In genomic region chr3:52831500-52832301, GRCh38 we compare ENCODE assay signal across 9 cellular contexts. TPM values are rescaled to one million over a fixed set of nuclear protein-coding genes. Genes with fewer than 3 reads are reported as not detected.
DNase-seq lines count a peak whose midpoint lies in the region; ATAC-seq, FAIRE-seq and TF ChIP-seq lines count a peak whose summit lies in the region.
"Had no signal": no experiment of that assay in that cellular context is flagged by ENCODE, and none has a peak within 500 bp of the region (broad histone marks: within the 10 kb centered on the region; RNA-seq: fewer than 3 reads in every experiment).

No MANE protein-coding gene starts in this region.

- H3K27ac ChIP-seq in PC-3 (ENCODE audit: low read length), result peak overlapping the region; percentile 53

- H3K9me3 ChIP-seq in PC-3 (ENCODE audit: low read length), result no peaks in the 10 kb centered on the region

- no peak overlapping the region for H3K9ac ChIP-seq in PC-3 (ENCODE audit: low read length)

- CTCF ChIA-PET in PC-3 (lab: Charles Lee), result interaction anchor here (0.5 kb wide), 1 partner anchor 14 kb away, joined by 3 read pairs; no protein-coding TSS in a partner anchor

- H3K4me1 ChIP-seq in PC-3 (ENCODE audit: insufficient read depth, low read length), result peaks cover 20% of the 10 kb centered on the region

- H3K36me3 ChIP-seq in PC-3 (ENCODE audit: low read depth, low read length), result no peaks in the 10 kb centered on the region

- intact Hi-C loops in PC-3 (cut with micrococcal nuclease), result no loop called here
- intact Hi-C loops in sciatic nerve (cut with DNase I), result no loop called here

- H3F3A ChIP-seq in PC-3 (ENCODE audit: low read length, unreplicated experiment), result no peaks in the 10 kb centered on the region

- peak; percentile 90 for ATAC-seq in PC-3
- peak; percentile 49 for ATAC-seq in esophagus mucosa
- ATAC-seq in sciatic nerve, result peak; percentile 35
- no peak for ATAC-seq in HG03139 (IDR thresholded peaks at IDR 0.05; ENCODE audit: unreplicated experiment)
- ATAC-seq in HG03097 (IDR thresholded peaks at IDR 0.05; ENCODE audit: low FRiP score, unreplicated experiment), result no peak

- no peak overlapping the region for H2AFZ ChIP-seq in PC-3 (ENCODE audit: low read length)

- FAIRE-seq in GM12891 (lab: Jason Lieb, UNC), result no peak
- FAIRE-seq: frontal cortex had no signal

- TF ChIP-seq POLR2A in GM12891 (IDR thresholded peaks at IDR 0.05; ENCODE audit: low read depth, low read length), result no peak

- H4K20me1 ChIP-seq in PC-3 (ENCODE audit: low read length), result no peaks in the 10 kb centered on the region

- POLR2A ChIA-PET in PC-3 (lab: Charles Lee; ENCODE audit: unreplicated experiment), result no interaction called here

- H3K9me2 ChIP-seq in PC-3 (replicated peaks; ENCODE audit: low read length), result no peaks in the 10 kb centered on the region

- peak overlapping the region; percentile 62 for H3K4me2 ChIP-seq in PC-3 (ENCODE audit: low read length)

- no peaks in the 10 kb centered on the region for H3K79me2 ChIP-seq in PC-3 (ENCODE audit: low read length)

- TSS peak; percentile 7 for BruUV-seq in PC-3 (replicated peaks; lab: Mats Ljungman, UMichigan)

- DNase-seq in GM04503 (ENCODE audit: low read depth), result peak; percentile 56
- DNase-seq in PC-3, result peak; percentile 94
- DNase-seq in sciatic nerve (ENCODE audit: low spot score), result no peak
- no peak for DNase-seq in NOMO-1 treated with dmso at 0.1 percent for 144 hours (lab: John Stamatoyannopoulos, UW; ENCODE audit: unreplicated experiment)
- no peak for DNase-seq in GM12891 (ENCODE audit: insufficient read length, low spot score)

- H3K4me3 ChIP-seq in PC-3 (ENCODE audit: low read length), result no peak overlapping the region; the same call in 1 of the 2 replicates

- H3K27me3 ChIP-seq in PC-3 (ENCODE audit: low read length), result no peaks in the 10 kb centered on the region

- no peak for TF ChIP-seq CTCF in PC-3 (conservative IDR thresholded peaks at IDR 0.05; ENCODE audit: low read depth, low read length)

TF ChIP-seq in GM12891, 5 proteins besides CTCF, POLR2A, EP300 and RAD21:
- TF ChIP-seq POU2F2 (IDR thresholded peaks at IDR 0.05; ENCODE audit: low read depth, low read length) (no peak), PAX5 (IDR thresholded peaks at IDR 0.05; ENCODE audit: insufficient read depth, low read length, severe bottlenecking) (no peak), POLR2AphosphoS5 (IDR thresholded peaks at IDR 0.05; ENCODE audit: low read depth, low read length) (no peak), TAF1 (IDR thresholded peaks at IDR 0.05; ENCODE audit: low read depth, low read length) (no peak), SPI1 (IDR thresholded peaks at IDR 0.05; ENCODE audit: low read depth, low read length) (no peak)

RNA-seq across cellular contexts. Expression of gene ITIH4, which starts 1.2 kb away (rescaled TPM):
- total RNA-seq in PC-3 (2014; rRNA removed), result 0.80 TPM in 1 of 2 replicates, not detected in the other
- total RNA-seq in esophagus mucosa, result 2.1 TPM
- 16.3 TPM for total RNA-seq in sciatic nerve
- polyA plus RNA-seq in GM12891 (2012; ENCODE audit: low read depth, missing spikeins), result 1.6 TPM

RNA-seq across cellular contexts. Expression of gene MUSTN1, which starts 3.1 kb away (rescaled TPM):
- total RNA-seq in PC-3 (2014; rRNA removed) (0.66 and 0.69 TPM in 2 replicates), esophagus mucosa (0.40 TPM), sciatic nerve (23.9 TPM)
- 1.4 TPM for polyA plus RNA-seq in GM12891 (2012; ENCODE audit: low read depth, missing spikeins)
- total RNA-seq: frontal cortex had no signal

RNA-seq across cellular contexts. Expression of gene ITIH3, which starts 37.1 kb away (rescaled TPM):
- total RNA-seq in PC-3 (2014; rRNA removed) (not detected in 2 replicates), esophagus mucosa (0.12 TPM), sciatic nerve (22.0 TPM)
- 0.44 TPM for polyA plus RNA-seq in GM12891 (2012; ENCODE audit: low read depth, missing spikeins)
- total RNA-seq: frontal cortex had no signal

RNA-seq across cellular contexts. Expression of gene ITIH1, which starts 54.3 kb away (rescaled TPM):
- total RNA-seq in PC-3 (2014; rRNA removed), result not detected in 2 replicates
- total RNA-seq in esophagus mucosa, result 0.12 TPM
- not detected for total RNA-seq in sciatic nerve
- polyA plus RNA-seq in GM12891 (2012; ENCODE audit: low read depth, missing spikeins), result 0.94 TPM
- total RNA-seq: frontal cortex had no signal

Comparison
In these comparisons a context has a peak if more than half of its experiments do, and no peak if none do; other contexts are left out.
1. DNase-seq: peak in GM04503 (single experiment) and PC-3 (single experiment); none in sciatic nerve (single experiment), NOMO-1 treated with dmso at 0.1 percent for 144 hours (single experiment) and GM12891 (single experiment).
2. ATAC-seq: peak in PC-3 (single experiment), esophagus mucosa (single experiment) and sciatic nerve (single experiment); none in HG03139 (single experiment) and HG03097 (single experiment).
3. RNA of gene MUSTN1, which starts 3.1 kb away (total RNA-seq): 23.9 TPM in sciatic nerve (single experiment); 0.66 to 0.69 TPM in PC-3 and 0.40 TPM in esophagus mucosa (single experiment); every median in the first group is over 10 times any median in the second.
4. RNA of gene ITIH3, which starts 37.1 kb away (total RNA-seq): 22.0 TPM in sciatic nerve (single experiment); 0.12 TPM in esophagus mucosa (single experiment) and not detected in PC-3; every median in the first group is over 10 times any median in the second.